28 cellular contexts compared by ENCODE assay signal in genomic region chr5:135986891-135987401, GRCh38. TPM values are rescaled to one million over a fixed set of nuclear protein-coding genes. Genes with fewer than 3 reads are reported as not detected.
DNase-seq lines count a peak whose midpoint lies in the region; ATAC-seq and TF ChIP-seq lines count a peak whose summit lies in the region.
"Had no signal": no experiment of that assay in that cellular context is flagged by ENCODE, and none has a peak within 500 bp of the region (broad histone marks: within the 10 kb centered on the region; RNA-seq: fewer than 3 reads in every experiment).

No MANE protein-coding gene starts in this region.

- no peaks in the 10 kb centered on the region for H3K79me2 ChIP-seq in GM23338 (replicated peaks; ENCODE audit: insufficient read depth)
- H3K79me2 ChIP-seq in PC-3 (ENCODE audit: low read length): no peaks in the 10 kb centered on the region

- no peaks in the 10 kb centered on the region for H3K36me3 Mint-ChIP-seq in GM23338 (ENCODE audit: low read depth)
- H3K36me3 Mint-ChIP-seq: naive B cell, T-cell had no signal

- POLR2A ChIA-PET in AG04450 (lab: Yijun Ruan, JAX): interaction anchor here (1.3 kb wide), 1 partner anchor 42 kb away, joined by 4 read pairs; the partner anchor contains the start of gene TGFBI
- POLR2A ChIA-PET in PC-3 (lab: Charles Lee; ENCODE audit: unreplicated experiment): interaction anchor here (0.6 kb wide), 1 partner anchor 1860 kb away, joined by 3 read pairs; no protein-coding TSS in a partner anchor

- H4K20me1 ChIP-seq in GM23338 (replicated peaks; ENCODE audit: insufficient read depth): 0 out of 2 replicates have a peak, but pooled peaks cover 3% of the 10 kb centered on the region
- no peaks in the 10 kb centered on the region for H4K20me1 ChIP-seq in PC-3 (ENCODE audit: low read length)

- H3K4me1 Mint-ChIP-seq in GM23338: peaks cover 2% of the 10 kb centered on the region; the same call in 1 of the 3 replicates
- H3K4me1 Mint-ChIP-seq: H9, naive B cell, T-cell had no signal

- H3K27me3 ChIP-seq in AG04450 (ENCODE audit: control insufficient read depth, insufficient read depth, low read length) (no peaks in the 10 kb centered on the region), gastroesophageal sphincter (no peaks in the 10 kb centered on the region), rectal smooth muscle tissue (ENCODE audit: control insufficient read depth, insufficient read depth, low read length) (no peaks in the 10 kb centered on the region), GM23338 (ENCODE audit: insufficient read depth) (no peaks in the 10 kb centered on the region), left lung (no peaks in the 10 kb centered on the region), PC-3 (ENCODE audit: low read length) (no peaks in the 10 kb centered on the region)

- H3K9me3 Mint-ChIP-seq in GM23338: no peaks in the 10 kb centered on the region
- H3K9me3 Mint-ChIP-seq: activated T-helper 1 cell treated with anti-CD3 and anti-CD28 coated beads, Interleukin-12 subunit alpha, Interleukin-12 subunit beta, Interleukin-2, Interleukin-4 antibody, amounts not matched to agents 30 ng/mL and 10 ng/mL and 1 ng/mL, durations not matched to agents 14 hours and 24 hours and 36 hours; CD4-positive, alpha-beta T cell; H9; T-cell had no signal

- H3K9ac ChIP-seq in rectal smooth muscle tissue (ENCODE audit: low read length) (no peak overlapping the region), PC-3 (ENCODE audit: low read length) (no peak overlapping the region)

- intact Hi-C loops in left lung (cut with DNase I): no loop called here
- intact Hi-C loops in PC-3 (cut with micrococcal nuclease): no loop called here

- no peaks in the 10 kb centered on the region for H3K36me3 ChIP-seq in gastroesophageal sphincter
- no peaks in the 10 kb centered on the region for H3K36me3 ChIP-seq in rectal smooth muscle tissue (ENCODE audit: control insufficient read depth, insufficient read depth, low read length)
- H3K36me3 ChIP-seq in GM23338 (ENCODE audit: insufficient read depth): no peaks in the 10 kb centered on the region
- no peaks in the 10 kb centered on the region for H3K36me3 ChIP-seq in left lung
- no peaks in the 10 kb centered on the region for H3K36me3 ChIP-seq in PC-3 (ENCODE audit: low read depth, low read length)
- H3K36me3 ChIP-seq: lower lobe of right lung had no signal

- no peaks in the 10 kb centered on the region; the same call in 1 of the 2 replicates for H3K9me3 ChIP-seq in AG04450 (ENCODE audit: control insufficient read depth, insufficient read depth, low read length)
- no peaks in the 10 kb centered on the region for H3K9me3 ChIP-seq in gastroesophageal sphincter
- H3K9me3 ChIP-seq in left lung: no peaks in the 10 kb centered on the region
- no peaks in the 10 kb centered on the region for H3K9me3 ChIP-seq in PC-3 (ENCODE audit: low read length)
- H3K9me3 ChIP-seq: lower lobe of right lung had no signal

- peak overlapping the region; percentile 31 for H3K27ac ChIP-seq in AG04450 (ENCODE audit: low read depth, low read length)
- H3K27ac ChIP-seq in gastroesophageal sphincter: peak overlapping the region; percentile 7 to 57 (median 28)
- H3K27ac ChIP-seq in rectal smooth muscle tissue (ENCODE audit: low read depth, low read length): peak overlapping the region; percentile 4
- no peak overlapping the region for H3K27ac ChIP-seq in GM23338 (ENCODE audit: low read depth)
- H3K27ac ChIP-seq in left lung: peak overlapping the region in 1 of 2 donors; percentile 13
- no peak overlapping the region for H3K27ac ChIP-seq in PC-3 (ENCODE audit: low read length)
- H3K27ac ChIP-seq: lower lobe of right lung, RWPE1, VCaP had no signal

- H3K4me1 ChIP-seq in gastroesophageal sphincter (peaks cover 0 to 18% (median 0%) of the 10 kb centered on the region in 3 donors), rectal smooth muscle tissue (ENCODE audit: control insufficient read depth, insufficient read depth, low read length) (peaks cover 11% of the 10 kb centered on the region), GM23338 (ENCODE audit: insufficient read depth) (no peaks in the 10 kb centered on the region), left lung (no peaks in the 10 kb centered on the region), PC-3 (ENCODE audit: insufficient read depth, low read length) (no peaks in the 10 kb centered on the region)
- H3K4me1 ChIP-seq: lower lobe of right lung had no signal

- no peak for TF ChIP-seq EP300 in gastroesophageal sphincter (IDR thresholded peaks at IDR 0.05)

- H2AFZ ChIP-seq in GM23338 (no peak overlapping the region), PC-3 (ENCODE audit: low read length) (no peak overlapping the region)

- H3K9me2 ChIP-seq in GM23338 (ENCODE audit: insufficient read depth) (no peaks in the 10 kb centered on the region), PC-3 (replicated peaks; ENCODE audit: low read length) (no peaks in the 10 kb centered on the region)

- H3K4me3 ChIP-seq in AG04450 (ENCODE audit: low read depth, low read length) (no peak overlapping the region), gastroesophageal sphincter (no peak overlapping the region), rectal smooth muscle tissue (ENCODE audit: low read length) (no peak overlapping the region), GM23338 (no peak overlapping the region), left lung (no peak overlapping the region), PC-3 (ENCODE audit: low read length) (no peak overlapping the region)
- H3K4me3 ChIP-seq: lower lobe of right lung had no signal

- no peak overlapping the region for H3K4me3 Mint-ChIP-seq in GM23338
- H3K4me3 Mint-ChIP-seq: activated CD8-positive, alpha-beta T cell treated with anti-CD3 and anti-CD28 coated beads, Interleukin-2, amount 10 ng/mL, durations not matched to agents 7 days and 5 days; activated T-helper 1 cell treated with anti-CD3 and anti-CD28 coated beads, Interleukin-12 subunit alpha, Interleukin-12 subunit beta, Interleukin-2, Interleukin-4 antibody, amounts not matched to agents 30 ng/mL and 10 ng/mL and 1 ng/mL, durations not matched to agents 14 hours and 24 hours and 36 hours; CD4-positive, alpha-beta T cell; H9; naive B cell; T-cell had no signal

- TF ChIP-seq CTCF in AG04450 (IDR thresholded peaks at IDR 0.05; ENCODE audit: low read depth, low read length): no peak
- TF ChIP-seq CTCF in gastroesophageal sphincter (IDR thresholded peaks at IDR 0.05): no peak
- TF ChIP-seq CTCF in GM23338 (conservative IDR thresholded peaks at IDR 0.05; ENCODE audit: low read depth in 2 of 2): no peak
- no peak for TF ChIP-seq CTCF in left lung (IDR thresholded peaks at IDR 0.05)
- TF ChIP-seq CTCF in PC-3 (conservative IDR thresholded peaks at IDR 0.05; ENCODE audit: low read depth, low read length): no peak

- ATAC-seq in SK-N-SH treated with all-trans-retinoic acid at 6 μM for 48 hours (peak; percentile 26; the same call in 1 of the 3 replicates), gastroesophageal sphincter (peak; percentile 32), GM23338 (no peak), GM21825 (IDR thresholded peaks at IDR 0.05; ENCODE audit: unreplicated experiment) (no peak), left lung (no peak), PC-3 (no peak)
- ATAC-seq: activated CD8-positive, alpha-beta T cell treated with anti-CD3 and anti-CD28 coated beads, Interleukin-2, amount 10 ng/mL, durations not matched to agents 7 days and 5 days; lower lobe of right lung; T-cell had no signal

- CTCF ChIA-PET in AG04450 (lab: Charles Lee): interaction anchor here (1.0 kb wide), 1 partner anchor 42 kb away, joined by 3 read pairs; no protein-coding TSS in a partner anchor
- CTCF ChIA-PET in PC-3 (lab: Charles Lee): no interaction called here

- DNase-seq in AG04450 (ENCODE audit: low read depth, low spot score) (no peak), GM23338 (ENCODE audit: low spot score) (no peak), left lung (no peak), PC-3 (no peak)
- DNase-seq: activated CD8-positive, alpha-beta T cell treated with anti-CD3 and anti-CD28 coated beads, Interleukin-2, amount 10 ng/mL, durations not matched to agents 7 days and 5 days; caudate nucleus; CD4-positive, alpha-beta T cell; DMS79; effector CD8-positive, alpha-beta T cell; H9; lower lobe of right lung; naive B cell; NCI-H2227 treated with DMSO at 0.1 percent for 48 hours; NK-92 treated with Interleukin-12 subunit alpha and Interleukin-12 subunit beta, amount 100 ng/mL, for 24 hours; posterior cingulate gyrus; stimulated activated CD4-positive, alpha-beta T cell treated with anti-CD3 and anti-CD28 coated beads, Interleukin-15, amount 100 ng/mL, for 24 hours; stimulated activated naive CD4-positive, alpha-beta T cell; T-cell had no signal

- no peak for TF ChIP-seq POLR2A in gastroesophageal sphincter (IDR thresholded peaks at IDR 0.05)

- H3K27ac Mint-ChIP-seq in GM23338: no peak overlapping the region
- H3K27ac Mint-ChIP-seq: activated CD8-positive, alpha-beta T cell treated with anti-CD3 and anti-CD28 coated beads, Interleukin-2, amount 10 ng/mL, durations not matched to agents 7 days and 5 days; activated T-helper 1 cell treated with anti-CD3 and anti-CD28 coated beads, Interleukin-12 subunit alpha, Interleukin-12 subunit beta, Interleukin-2, Interleukin-4 antibody, amounts not matched to agents 30 ng/mL and 10 ng/mL and 1 ng/mL, durations not matched to agents 14 hours and 24 hours and 36 hours; CD4-positive, alpha-beta T cell; H9; naive B cell; T-cell had no signal

- WGBS in gastroesophageal sphincter (ENCODE audit: low coverage in 1 of 2), 2 donors: 4 to 14% methylated on average over 3 of the region's 3 CpGs

- no peaks in the 10 kb centered on the region for H3K27me3 Mint-ChIP-seq in GM23338 (ENCODE audit: insufficient read depth, low read depth, poor library complexity)

- BruUV-seq in PC-3 (replicated peaks; lab: Mats Ljungman, UMichigan): no TSS peak

- no peaks in the 10 kb centered on the region for H3F3A ChIP-seq in GM23338 (replicated peaks; ENCODE audit: low read depth)
- no peaks in the 10 kb centered on the region for H3F3A ChIP-seq in PC-3 (ENCODE audit: low read length, unreplicated experiment)

- no peak overlapping the region for H3K4me2 ChIP-seq in GM23338
- H3K4me2 ChIP-seq in PC-3 (ENCODE audit: low read length): no peak overlapping the region

TF ChIP-seq in SK-N-SH treated with all-trans-retinoic acid at 6 μM for 48 hours, 23 proteins besides CTCF, POLR2A, EP300 and RAD21 (continues in another document):
- no peak for TF ChIP-seq ZFP3 (CRISPR knock-in tag; IDR thresholded peaks at IDR 0.05)

RNA-seq across cellular contexts. Expression of gene LECT2, which starts 32.2 kb away (rescaled TPM):
- not detected in 2 replicates for polyA plus RNA-seq in AG04450 (2011; rRNA removed)
- polyA minus RNA-seq in AG04450 (2011; rRNA and poly(A)+ RNA removed): not detected in 2 replicates
- not detected for total RNA-seq in gastroesophageal sphincter
- total RNA-seq in GM23338 (2014; rRNA removed; shearing (Covaris generic)): not detected in 2 replicates
- 0.43 and 0.45 TPM in 2 replicates for polyA plus RNA-seq in GM23338 (2016; fragmentation: Nextera tagmentation; extraction: Ambion mirVana)
- not detected for total RNA-seq in left lung
- total RNA-seq in PC-3 (2014; rRNA removed): not detected in 2 replicates
- total RNA-seq: A673; activated CD8-positive, alpha-beta T cell treated with anti-CD3 and anti-CD28 coated beads, Interleukin-2, amount 10 ng/mL, durations not matched to agents 7 days and 5 days; activated T-helper 1 cell treated with anti-CD3 and anti-CD28 coated beads, Interleukin-12 subunit alpha, Interleukin-12 subunit beta, Interleukin-2, Interleukin-4 antibody, amounts not matched to agents 30 ng/mL and 10 ng/mL and 1 ng/mL, durations not matched to agents 14 hours and 24 hours and 36 hours; CD4-positive, alpha-beta T cell; fibroblast of villous mesenchyme; H9; lower lobe of right lung; T-cell; urinary bladder had no signal
- polyA plus RNA-seq: urinary bladder had no signal

RNA-seq across cellular contexts. Expression of gene TGFBI, which starts 41.8 kb away (rescaled TPM):
- polyA plus RNA-seq in AG04450 (2011; rRNA removed) (2,219 and 2,576 TPM in 2 replicates), GM23338 (2016; fragmentation: Nextera tagmentation; extraction: Ambion mirVana) (8.0 and 9.4 TPM in 2 replicates)
- 1,062 and 1,253 TPM in 2 replicates for polyA minus RNA-seq in AG04450 (2011; rRNA and poly(A)+ RNA removed)
- total RNA-seq in gastroesophageal sphincter (100 to 1,000 TPM in 3 of 4 donors, 10 to 100 TPM in 1; 29.0 to 159 (median 112) TPM), left lung (100 to 1,000 TPM; 151 to 222 TPM), PC-3 (2014; rRNA removed) (4.5 and 4.8 TPM in 2 replicates)
- 8.2 and 8.9 TPM in 2 replicates for total RNA-seq in GM23338 (2014; rRNA removed; shearing (Covaris generic))
- total RNA-seq: activated CD8-positive, alpha-beta T cell treated with anti-CD3 and anti-CD28 coated beads, Interleukin-2, amount 10 ng/mL, durations not matched to agents 7 days and 5 days; activated T-helper 1 cell treated with anti-CD3 and anti-CD28 coated beads, Interleukin-12 subunit alpha, Interleukin-12 subunit beta, Interleukin-2, Interleukin-4 antibody, amounts not matched to agents 30 ng/mL and 10 ng/mL and 1 ng/mL, durations not matched to agents 14 hours and 24 hours and 36 hours had no signal

Comparison
In these comparisons a context has a peak if more than half of its experiments do, and no peak if none do; other contexts are left out.
1. H3K27ac ChIP-seq: peak in AG04450 (single experiment), gastroesophageal sphincter (4 of 4) and rectal smooth muscle tissue (single experiment); none in GM23338 (single experiment) and PC-3 (single experiment).
2. ATAC-seq: peak in SK-N-SH treated with all-trans-retinoic acid at 6 μM for 48 hours (single experiment) and gastroesophageal sphincter (single experiment); none in GM23338 (single experiment), GM21825 (single experiment), left lung (single experiment) and PC-3 (single experiment).